Comparison of ENCODE assay signal across 20 cellular contexts in genomic region chr3:125624341-125624740, GRCh38. TPM values are rescaled to one million over a fixed set of nuclear protein-coding genes. Genes with fewer than 3 reads are reported as not detected.
DNase-seq lines count a peak whose midpoint lies in the region; ATAC-seq, FAIRE-seq and TF ChIP-seq lines count a peak whose summit lies in the region.
"Had no signal": no experiment of that assay in that cellular context is flagged by ENCODE, and none has a peak within 500 bp of the region (broad histone marks: within the 10 kb centered on the region; RNA-seq: fewer than 3 reads in every experiment).

No MANE protein-coding gene starts in this region.

- H3K14ac ChIP-seq in trophoblast cell (ENCODE audit: low read length): no peak overlapping the region

- H2BK12ac ChIP-seq in trophoblast cell (ENCODE audit: low read length): no peak overlapping the region

- intact Hi-C loops in head of caudate nucleus (cut with DNase I): no loop called here

- H3K27ac ChIP-seq in astrocyte (ENCODE audit: low read depth, low read length) (no peak overlapping the region), trophoblast cell (ENCODE audit: low read depth, low read length) (no peak overlapping the region)
- H3K27ac ChIP-seq: SJSA1 had no signal

- no peak overlapping the region for H2BK120ac ChIP-seq in trophoblast cell (ENCODE audit: insufficient read depth, low read length, poor library complexity)

- H3K27me3 ChIP-seq in astrocyte (ENCODE audit: insufficient read depth, low read length) (peaks cover 4% of the 10 kb centered on the region), trophoblast cell (ENCODE audit: insufficient read depth, low read length) (no peaks in the 10 kb centered on the region)
- H3K27me3 ChIP-seq: SJSA1 had no signal

- no peak overlapping the region for H3K4me3 Mint-ChIP-seq in astrocyte (ENCODE audit: unreplicated experiment)
- H3K4me3 Mint-ChIP-seq: B cell; CD4-positive, CD25-positive, alpha-beta regulatory T cell had no signal

- H2AK5ac ChIP-seq in trophoblast cell (ENCODE audit: low read length): no peak overlapping the region

- peaks cover 5% of the 10 kb centered on the region for H3K4me1 Mint-ChIP-seq in astrocyte (ENCODE audit: low read depth, unreplicated experiment)
- H3K4me1 Mint-ChIP-seq: B cell; CD4-positive, CD25-positive, alpha-beta regulatory T cell had no signal

- H3K27me3 Mint-ChIP-seq in astrocyte (ENCODE audit: low read depth, unreplicated experiment): no peaks in the 10 kb centered on the region

- H3K9me3 ChIP-seq in astrocyte (ENCODE audit: insufficient read depth, low read depth, low read length) (no peaks in the 10 kb centered on the region), trophoblast cell (ENCODE audit: insufficient read depth, low read depth, low read length) (peaks cover 1% of the 10 kb centered on the region)
- H3K9me3 ChIP-seq: Caco-2, SJSA1 had no signal

- no peaks in the 10 kb centered on the region for H4K20me1 ChIP-seq in astrocyte (ENCODE audit: insufficient read depth, low read length)

- H4K8ac ChIP-seq in trophoblast cell (ENCODE audit: low read depth, low read length): no peak overlapping the region

- H3K4me2 ChIP-seq in astrocyte (ENCODE audit: low read length) (no peak overlapping the region), trophoblast cell (ENCODE audit: low read length) (no peak overlapping the region)

- H3K79me1 ChIP-seq in trophoblast cell (ENCODE audit: low read length): no peaks in the 10 kb centered on the region

- no peak overlapping the region for H3K4me3 ChIP-seq in astrocyte (ENCODE audit: insufficient read depth, low read depth, low read length)
- no peak overlapping the region for H3K4me3 ChIP-seq in trophoblast cell (ENCODE audit: low read depth, low read length)
- H3K4me3 ChIP-seq: K562, SJSA1 had no signal

- H3K4ac ChIP-seq in trophoblast cell (ENCODE audit: low read depth, low read length): no peak overlapping the region

- no peaks in the 10 kb centered on the region for H3K79me2 ChIP-seq in astrocyte (ENCODE audit: insufficient read depth, low read length)
- no peaks in the 10 kb centered on the region for H3K79me2 ChIP-seq in trophoblast cell (ENCODE audit: control insufficient read depth, insufficient read depth, low read length, poor library complexity)

- whole genome bisulfite sequencing in trophoblast cell (ENCODE audit: extremely low coverage, insufficient coverage, insufficient read length): no CpG with 5 or more reads among the region's 5 CpGs

- FAIRE-seq in HTR-8/SVneo (lab: Jason Lieb, UNC) (no peak), astrocyte (lab: Jason Lieb, UNC) (no peak)
- FAIRE-seq: H54, K562 had no signal

- H3K36me3 ChIP-seq in astrocyte (ENCODE audit: insufficient read depth, low read length) (no peaks in the 10 kb centered on the region), trophoblast cell (ENCODE audit: control insufficient read depth in 1 of 2, insufficient read depth in 2 of 2, low read length in 2 of 2) (no peaks in the 10 kb centered on the region)
- H3K36me3 ChIP-seq: SJSA1 had no signal

- no peak overlapping the region for H3K9ac ChIP-seq in astrocyte (ENCODE audit: low read length)
- H3K9ac ChIP-seq in trophoblast cell (ENCODE audit: low read length): no peak overlapping the region

- H4K12ac ChIP-seq in trophoblast cell (ENCODE audit: low read depth, low read length): no peak overlapping the region

- ATAC-seq in GM21447 (IDR thresholded peaks at IDR 0.05; ENCODE audit: unreplicated experiment): no peak
- ATAC-seq: K562 had no signal

- no peak overlapping the region for H2AFZ ChIP-seq in astrocyte (ENCODE audit: low read depth, low read length)
- H2AFZ ChIP-seq in trophoblast cell (ENCODE audit: insufficient read depth, low read length, poor library complexity): no peak overlapping the region

- TF ChIP-seq CTCF in astrocyte (IDR thresholded peaks at IDR 0.05; ENCODE audit: insufficient read depth, low read depth, low read length): no peak

- no peak overlapping the region for H3K27ac Mint-ChIP-seq in astrocyte (ENCODE audit: unreplicated experiment)
- H3K27ac Mint-ChIP-seq: B cell; CD4-positive, CD25-positive, alpha-beta regulatory T cell had no signal

- no peaks in the 10 kb centered on the region for H3K36me3 Mint-ChIP-seq in astrocyte (ENCODE audit: low read depth, unreplicated experiment)
- H3K36me3 Mint-ChIP-seq: CD4-positive, CD25-positive, alpha-beta regulatory T cell had no signal

- no peak overlapping the region for H2BK5ac ChIP-seq in trophoblast cell (ENCODE audit: low read depth, low read length, poor library complexity)

- peaks cover 5% of the 10 kb centered on the region for H3K9me3 Mint-ChIP-seq in astrocyte (ENCODE audit: unreplicated experiment)

- H3K4me1 ChIP-seq in astrocyte (ENCODE audit: insufficient read depth, low read length) (peaks cover 3% of the 10 kb centered on the region), trophoblast cell (ENCODE audit: control insufficient read depth in 1 of 2, insufficient read depth in 2 of 2, low read length in 2 of 2) (peaks cover 0 to 2% of the 10 kb centered on the region in 2 experiments)
- H3K4me1 ChIP-seq: Caco-2 had no signal

- H3K23ac ChIP-seq in trophoblast cell (ENCODE audit: low read length): no peak overlapping the region

- DNase-seq in HTR-8/SVneo (ENCODE audit: insufficient read length, low spot score) (peak; percentile 39), astrocyte (ENCODE audit: low read depth) (peak; percentile 55), trophoblast cell (peak in 1 of 2 donors; percentile 79), HUDEP-2 (lab: John Stamatoyannopoulos, UW; ENCODE audit: unreplicated experiment in 76 of 76) (no peak), NAMALWA (ENCODE audit: low spot score) (no peak), head of caudate nucleus (no peak)
- DNase-seq: Caco-2; CD4-positive, CD25-positive, alpha-beta regulatory T cell; DMS153; MV-4-11; NCI-H1417 treated with DMSO at 0.1 percent for 48 hours; NCI-H2029 treated with DMSO at 0.1 percent for 48 hours; NCI-H2171 treated with DMSO at 0.1 percent for 48 hours; NCI-H510A; NCI-H774 had no signal

- H4K91ac ChIP-seq in trophoblast cell (ENCODE audit: low read depth, low read length): peak overlapping the region; percentile 13

- H3K18ac ChIP-seq in trophoblast cell (ENCODE audit: low read length): no peak overlapping the region

RNA-seq across cellular contexts. Expression of gene OSBPL11, which starts 29.0 kb away (rescaled TPM):
- total RNA-seq in astrocyte: 15.7 and 17.0 TPM in 2 replicates
- polyA plus RNA-seq in trophoblast cell (2013): 15.1 and 16.2 TPM in 2 replicates

Comparison
In these comparisons a context has a peak if more than half of its experiments do, and no peak if none do; other contexts are left out.
1. DNase-seq: peak in HTR-8/SVneo (single experiment) and astrocyte (single experiment); none in HUDEP-2 (0 of 76), NAMALWA (single experiment) and head of caudate nucleus (0 of 42).